In the genomic region with DNA sequence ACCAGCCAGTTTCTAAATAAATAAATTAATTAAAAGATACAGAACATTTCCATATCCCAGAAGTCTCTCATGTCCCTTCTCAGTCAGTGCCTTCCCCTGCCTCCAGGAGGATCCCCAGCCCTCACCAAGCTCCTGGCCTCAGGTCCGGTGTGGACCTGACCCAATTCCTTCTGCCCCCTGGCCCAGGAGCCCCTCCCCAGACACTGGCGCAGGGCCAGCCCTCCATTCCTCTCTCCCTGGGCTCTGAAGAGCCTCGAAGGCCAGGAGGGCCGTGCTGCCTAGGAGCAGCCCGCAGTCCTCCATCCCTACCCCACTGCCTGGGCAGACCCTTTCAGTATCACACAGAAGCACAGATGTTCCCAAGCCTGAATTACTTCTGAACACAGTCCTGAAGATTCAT, we compare ENCODE assay signal across 7 cellular contexts.
"Had no signal": no experiment of that assay in that cellular context is flagged by ENCODE, and none has a peak within 500 bp of the region (broad histone marks: within the 10 kb centered on the region; RNA-seq: fewer than 3 reads in every experiment).

No MANE protein-coding gene starts in this region.

- FAIRE-seq: HTR-8/SVneo had no signal

- H3K9me3 Mint-ChIP-seq: IgD-negative memory B cell had no signal

- H3K9ac ChIP-seq: KMS-11 had no signal

- H3K36me3 Mint-ChIP-seq: IgD-negative memory B cell had no signal

- DNase-seq: IMR-90, KBM-7, KG1 had no signal

- H3K4me3 Mint-ChIP-seq: IgD-negative memory B cell had no signal

- H3K27ac ChIP-seq: HL-60, KMS-11 had no signal

- H3K4me2 ChIP-seq: KMS-11 had no signal
